In the genomic region with DNA sequence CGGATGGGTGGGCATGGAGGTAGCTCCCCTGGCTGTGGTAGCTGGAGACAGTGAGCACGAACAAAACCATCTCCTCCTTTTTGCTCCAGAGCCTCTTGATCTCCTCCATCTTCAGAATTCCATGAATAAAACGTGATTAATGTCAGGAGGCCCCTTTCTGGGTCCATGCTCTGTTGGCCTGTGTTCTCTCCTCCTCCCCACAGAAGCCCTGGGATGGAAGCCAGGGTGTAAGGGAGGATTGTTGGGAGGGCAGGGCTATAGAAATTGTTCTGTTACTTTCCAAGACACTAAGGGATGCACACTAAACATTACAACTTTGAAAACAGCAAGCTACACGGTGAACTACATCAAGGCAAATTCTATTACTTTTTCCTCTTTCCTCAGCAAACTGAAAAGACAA, we compare ENCODE assay signal across 20 cellular contexts.
DNase-seq lines count a peak whose midpoint lies in the region; ATAC-seq, FAIRE-seq and TF ChIP-seq lines count a peak whose summit lies in the region.
"Had no signal": no experiment of that assay in that cellular context is flagged by ENCODE, and none has a peak within 500 bp of the region (broad histone marks: within the 10 kb centered on the region; RNA-seq: fewer than 3 reads in every experiment).

No MANE protein-coding gene starts in this region.

- FAIRE-seq in GM12891 (lab: Jason Lieb, UNC), result peak; percentile 70
- FAIRE-seq: keratinocyte had no signal

- no peak for ATAC-seq in activated B cell treated with CpG ODN at 0.5 μM for 24 hours (ENCODE audit: low read depth)
- no peak for ATAC-seq in stimulated activated naive B cell treated with anti-CD40 and anti-IgM and Interleukin-4, amounts not matched to agents 10 μg/mL and 1 μg/mL and 100 μg/mL, for 72 hours (replicated peaks)
- ATAC-seq in right cardiac atrium, result no peak
- no peak for ATAC-seq in HG03097 (IDR thresholded peaks at IDR 0.05; ENCODE audit: low FRiP score, unreplicated experiment)
- ATAC-seq: activated T-cell treated with anti-CD3 and anti-CD28 coated beads, Interleukin-2, amount 50 U/mL, for 72 hours; esophagus mucosa; heart right ventricle; Right ventricle myocardium inferior had no signal

- WGBS in right cardiac atrium, result 54% methylated on average over 4 of the region's 4 CpGs

- peak overlapping the region; percentile 57 for H3K27ac Mint-ChIP-seq in activated B cell treated with CpG ODN at 0.5 μM for 24 hours
- H3K27ac Mint-ChIP-seq in stimulated activated naive B cell treated with anti-CD40 and anti-IgM and Interleukin-4, amounts not matched to agents 10 μg/mL and 1 μg/mL and 100 μg/mL, for 72 hours, result peak overlapping the region; percentile 77
- no peak overlapping the region for H3K27ac Mint-ChIP-seq in neural progenitor cell
- H3K27ac Mint-ChIP-seq: activated T-cell treated with anti-CD3 and anti-CD28 coated beads, Interleukin-2, amount 50 U/mL, for 72 hours had no signal

- TF ChIP-seq POLR2A in GM12891 (IDR thresholded peaks at IDR 0.05; ENCODE audit: low read depth, low read length), result no peak

- H3K4me2 ChIP-seq in neural progenitor cell, result no peak overlapping the region
- H3K4me2 ChIP-seq: KMS-11 had no signal

- no peaks in the 10 kb centered on the region for H3K27me3 ChIP-seq in right cardiac atrium (ENCODE audit: control insufficient read depth, insufficient read depth)
- H3K27me3 ChIP-seq in neural progenitor cell, result no peaks in the 10 kb centered on the region
- H3K27me3 ChIP-seq: dorsolateral prefrontal cortex, heart right ventricle had no signal

- H3K4me1 ChIP-seq in right cardiac atrium (ENCODE audit: control insufficient read depth, insufficient read depth, low read length) (peaks cover 11% of the 10 kb centered on the region), neural progenitor cell (no peaks in the 10 kb centered on the region)

- H3K9me3 ChIP-seq in right cardiac atrium (ENCODE audit: control insufficient read depth, low read length) (no peaks in the 10 kb centered on the region), neural progenitor cell (ENCODE audit: low read depth) (no peaks in the 10 kb centered on the region)
- H3K9me3 ChIP-seq: heart right ventricle had no signal

- POLR2A ChIA-PET in activated B cell treated with CpG ODN at 0.5 μM for 24 hours (lab: Charles Lee), result interaction anchor here (1.6 to 2.9 kb wide), 2 partner anchors 9 to 14 kb away, joined by 4 to 24 read pairs; no protein-coding TSS in a partner anchor

- H3K9me3 Mint-ChIP-seq in activated B cell treated with CpG ODN at 0.5 μM for 24 hours, result no peaks in the 10 kb centered on the region
- peaks cover 0 to under 1% of the 10 kb centered on the region in 2 donors for H3K9me3 Mint-ChIP-seq in stimulated activated naive B cell treated with anti-CD40 and anti-IgM and Interleukin-4, amounts not matched to agents 10 μg/mL and 1 μg/mL and 100 μg/mL, for 72 hours
- H3K9me3 Mint-ChIP-seq in neural progenitor cell, result no peaks in the 10 kb centered on the region
- H3K9me3 Mint-ChIP-seq: activated T-cell treated with anti-CD3 and anti-CD28 coated beads, Interleukin-2, amount 50 U/mL, for 72 hours had no signal

- H3K4me3 ChIP-seq in fibroblast of villous mesenchyme (ENCODE audit: low read depth, low read length) (no peak overlapping the region), right cardiac atrium (ENCODE audit: low read length) (no peak overlapping the region), neural progenitor cell (no peak overlapping the region)
- H3K4me3 ChIP-seq: dorsolateral prefrontal cortex, heart right ventricle had no signal

- DNase-seq in GM12891 (ENCODE audit: insufficient read length, low spot score), result no peak
- no peak for DNase-seq in activated B cell treated with CpG ODN at 0.5 μM for 24 hours
- peak; percentile 21 for DNase-seq in fibroblast of villous mesenchyme (ENCODE audit: low read depth)
- DNase-seq in stimulated activated naive B cell treated with anti-CD40 and anti-IgM and Interleukin-4, amounts not matched to agents 10 μg/mL and 1 μg/mL and 100 μg/mL, for 72 hours, result no peak
- no peak for DNase-seq in right cardiac atrium
- no peak for DNase-seq in neural progenitor cell (ENCODE audit: low spot score)
- DNase-seq: activated CD4-positive, alpha-beta T cell treated with anti-CD3 and anti-CD28 coated beads for 4 hours; activated T-cell treated with anti-CD3 and anti-CD28 coated beads, Interleukin-2, amount 50 U/mL, for 72 hours; DMS153; heart right ventricle; mesenchymal stem cell; NCI-H1105; NK-92 treated with Interleukin-12 subunit alpha and Interleukin-12 subunit beta, amount 100 ng/mL, for 24 hours had no signal

- H3F3A ChIP-seq in neural progenitor cell (ENCODE audit: low read depth), result peaks cover under 1% of the 10 kb centered on the region

- intact Hi-C loops in activated B cell treated with CpG ODN at 0.5 μM for 24 hours (cut with micrococcal nuclease), result no loop called here
- intact Hi-C loops in right cardiac atrium (cut with DNase I), result no loop called here

- H3K9ac ChIP-seq in neural progenitor cell, result no peak overlapping the region
- H3K9ac ChIP-seq: KMS-11 had no signal

- no peaks in the 10 kb centered on the region for H3K27me3 Mint-ChIP-seq in activated B cell treated with CpG ODN at 0.5 μM for 24 hours
- no peaks in the 10 kb centered on the region for H3K27me3 Mint-ChIP-seq in stimulated activated naive B cell treated with anti-CD40 and anti-IgM and Interleukin-4, amounts not matched to agents 10 μg/mL and 1 μg/mL and 100 μg/mL, for 72 hours
- H3K27me3 Mint-ChIP-seq in neural progenitor cell (ENCODE audit: insufficient read depth, low read depth), result no peaks in the 10 kb centered on the region

- H2AFZ ChIP-seq in neural progenitor cell (replicated peaks), result no peak overlapping the region

- H3K4me1 Mint-ChIP-seq in activated B cell treated with CpG ODN at 0.5 μM for 24 hours (peaks cover 87% of the 10 kb centered on the region), neural progenitor cell (peaks cover 17% of the 10 kb centered on the region)
- H3K4me1 Mint-ChIP-seq in stimulated activated naive B cell treated with anti-CD40 and anti-IgM and Interleukin-4, amounts not matched to agents 10 μg/mL and 1 μg/mL and 100 μg/mL, for 72 hours, result peaks cover 52 to 75% of the 10 kb centered on the region in 2 donors

- H4K20me1 ChIP-seq in neural progenitor cell (ENCODE audit: low read depth), result peaks cover 20% of the 10 kb centered on the region

- no peaks in the 10 kb centered on the region for H3K79me2 ChIP-seq in neural progenitor cell (ENCODE audit: low read depth)

- H3K4me3 Mint-ChIP-seq in activated B cell treated with CpG ODN at 0.5 μM for 24 hours, result no peak overlapping the region
- no peak overlapping the region for H3K4me3 Mint-ChIP-seq in stimulated activated naive B cell treated with anti-CD40 and anti-IgM and Interleukin-4, amounts not matched to agents 10 μg/mL and 1 μg/mL and 100 μg/mL, for 72 hours
- no peak overlapping the region for H3K4me3 Mint-ChIP-seq in neural progenitor cell

- H3K36me3 Mint-ChIP-seq in activated B cell treated with CpG ODN at 0.5 μM for 24 hours (ENCODE audit: low read depth), result peaks cover 34% of the 10 kb centered on the region
- peaks cover 40 to 59% of the 10 kb centered on the region in 2 donors for H3K36me3 Mint-ChIP-seq in stimulated activated naive B cell treated with anti-CD40 and anti-IgM and Interleukin-4, amounts not matched to agents 10 μg/mL and 1 μg/mL and 100 μg/mL, for 72 hours
- peaks cover 14% of the 10 kb centered on the region for H3K36me3 Mint-ChIP-seq in neural progenitor cell

- CTCF ChIA-PET in activated B cell treated with CpG ODN at 0.5 μM for 24 hours (lab: Charles Lee), result interaction anchor here (1.1 kb wide), 1 partner anchor 20 kb away, joined by 3 read pairs; no protein-coding TSS in a partner anchor

- H3K36me3 ChIP-seq in neural progenitor cell, result no peaks in the 10 kb centered on the region

- no peak for TF ChIP-seq CTCF in activated B cell treated with CpG ODN at 0.5 μM for 24 hours (IDR thresholded peaks at IDR 0.05)
- no peak for TF ChIP-seq CTCF in fibroblast of villous mesenchyme (IDR thresholded peaks at IDR 0.05; ENCODE audit: insufficient read depth, low read depth, low read length)
- no peak for TF ChIP-seq CTCF in neural progenitor cell (IDR thresholded peaks at IDR 0.05)

- no peak overlapping the region for H3K27ac ChIP-seq in right cardiac atrium (ENCODE audit: low read length)
- no peak overlapping the region for H3K27ac ChIP-seq in neural progenitor cell
- H3K27ac ChIP-seq: HL-60, KMS-11 had no signal

TF ChIP-seq in GM12891, 5 proteins besides CTCF, POLR2A, EP300 and RAD21:
- TF ChIP-seq PAX5 (IDR thresholded peaks at IDR 0.05; ENCODE audit: insufficient read depth, low read length, severe bottlenecking), result no peak
- TF ChIP-seq POU2F2 (IDR thresholded peaks at IDR 0.05; ENCODE audit: low read depth, low read length), result no peak
- no peak for TF ChIP-seq POLR2AphosphoS5 (IDR thresholded peaks at IDR 0.05; ENCODE audit: low read depth, low read length)
- no peak for TF ChIP-seq TAF1 (IDR thresholded peaks at IDR 0.05; ENCODE audit: low read depth, low read length)
- TF ChIP-seq SPI1 (IDR thresholded peaks at IDR 0.05; ENCODE audit: low read depth, low read length), result no peak
